ENCODE assay signal across 8 cellular contexts in the genomic region with DNA sequence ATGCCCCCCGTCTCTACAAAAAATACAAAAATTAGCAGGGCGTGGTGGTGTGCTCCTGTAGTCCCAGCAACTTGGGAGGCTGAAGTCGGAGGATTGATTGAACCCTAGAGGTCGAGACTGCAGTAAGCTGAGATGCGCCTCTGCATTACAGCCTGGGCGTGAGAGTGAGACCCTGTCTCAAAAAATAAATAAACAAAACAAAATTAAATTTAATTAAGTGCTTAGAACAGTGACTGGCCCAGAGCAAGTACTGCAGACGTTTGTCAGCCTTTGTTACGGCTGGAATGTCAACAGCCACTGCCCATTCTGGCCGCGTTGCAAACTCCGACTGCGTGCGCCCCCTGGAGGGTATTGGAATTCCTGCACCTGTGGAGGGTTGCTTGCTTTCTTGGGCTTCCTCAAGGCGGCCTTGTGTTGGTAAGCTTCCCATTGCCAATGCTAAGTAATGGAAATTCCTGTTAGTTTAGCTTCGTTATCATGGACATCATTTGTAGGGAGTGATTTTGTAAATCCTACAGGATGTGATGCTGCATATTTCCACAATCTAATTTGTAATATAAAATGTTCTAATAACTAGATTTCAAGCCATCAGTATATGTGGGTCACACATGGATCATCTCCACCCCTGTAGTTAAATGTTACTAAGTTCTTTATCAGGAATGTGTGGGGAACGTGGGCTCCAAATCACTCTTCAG. TPM values are rescaled to one million over a fixed set of nuclear protein-coding genes. Genes with fewer than 3 reads are reported as not detected.
DNase-seq lines count a peak whose midpoint lies in the region; TF ChIP-seq lines count a peak whose summit lies in the region.

No MANE protein-coding gene starts in this region.

- no peak overlapping the region for H3K4me3 Mint-ChIP-seq in activated CD4-positive, alpha-beta memory T cell treated with anti-CD3 and anti-CD28 coated beads for 36 hours

- no peak overlapping the region for H3K27ac Mint-ChIP-seq in activated CD4-positive, alpha-beta memory T cell treated with anti-CD3 and anti-CD28 coated beads for 36 hours

- intact Hi-C loops in activated CD4-positive, alpha-beta memory T cell treated with anti-CD3 and anti-CD28 coated beads for 36 hours (cut with micrococcal nuclease), result loop anchor here (1.0 kb wide), 2 partner anchors 49 to 131 kb away; no protein-coding TSS in a partner anchor

- POLR2A ChIA-PET in activated CD4-positive, alpha-beta memory T cell treated with anti-CD3 and anti-CD28 coated beads for 36 hours (lab: Charles Lee), result no interaction called here

- peak; percentile 93 for TF ChIP-seq CTCF in HFF-Myc (IDR thresholded peaks at IDR 0.05; ENCODE audit: low read depth, low read length, missing control alignments)

- CTCF ChIA-PET in activated CD4-positive, alpha-beta memory T cell treated with anti-CD3 and anti-CD28 coated beads for 36 hours (lab: Charles Lee), result interaction anchor here (0.6 to 11.5 kb wide), 24 partner anchors 9 to 616 kb away, joined by 3 to 185 read pairs (median 4); a partner anchor contains a TSS

- no peaks in the 10 kb centered on the region for H3K4me1 Mint-ChIP-seq in activated CD4-positive, alpha-beta memory T cell treated with anti-CD3 and anti-CD28 coated beads for 36 hours (ENCODE audit: low read depth)

- H3K36me3 Mint-ChIP-seq in activated CD4-positive, alpha-beta memory T cell treated with anti-CD3 and anti-CD28 coated beads for 36 hours, result no peaks in the 10 kb centered on the region

- no peaks in the 10 kb centered on the region for H3K9me3 Mint-ChIP-seq in activated CD4-positive, alpha-beta memory T cell treated with anti-CD3 and anti-CD28 coated beads for 36 hours

- peaks cover 14% of the 10 kb centered on the region for H3K27me3 Mint-ChIP-seq in activated CD4-positive, alpha-beta memory T cell treated with anti-CD3 and anti-CD28 coated beads for 36 hours

- peak; percentile 91 for DNase-seq in DMS 273 (lab: John Stamatoyannopoulos, UW; ENCODE audit: unreplicated experiment)
- peak; percentile 58 for DNase-seq in HFF-Myc (ENCODE audit: extremely low read depth, low read depth)
- DNase-seq in NCI-H774 (lab: John Stamatoyannopoulos, UW), result peak; percentile 57
- peak; percentile 83 for DNase-seq in activated CD4-positive, alpha-beta memory T cell treated with anti-CD3 and anti-CD28 coated beads for 36 hours
- peak; percentile 90 for DNase-seq in ecto neural progenitor cell (ENCODE audit: low spot score)
- DNase-seq in medulla oblongata (ENCODE audit: extremely low spot score), result peak; percentile 88
- DNase-seq in stimulated activated CD8-positive, alpha-beta memory T cell treated with anti-CD3 and anti-CD28 coated beads, Interleukin-15, amount 100 ng/mL, for 4 hours (ENCODE audit: low read depth in 2 of 2), result peak; percentile 27 to 31
- DNase-seq in NCI-H187 treated with DMSO at 0.1 percent for 48 hours (lab: John Stamatoyannopoulos, UW), result no peak

- H3K4me3 ChIP-seq in HFF-Myc (replicated peaks; ENCODE audit: low read depth, low read length), result no peak overlapping the region

RNA-seq across cellular contexts. Expression of a gene that starts 15.9 kb away (rescaled TPM):
- not detected for total RNA-seq in activated CD4-positive, alpha-beta memory T cell treated with anti-CD3 and anti-CD28 coated beads for 36 hours

RNA-seq across cellular contexts. Expression of a gene that starts 19.4 kb away (rescaled TPM):
- total RNA-seq in activated CD4-positive, alpha-beta memory T cell treated with anti-CD3 and anti-CD28 coated beads for 36 hours, result not detected

RNA-seq across cellular contexts. Expression of a gene that starts 58.6 kb away (rescaled TPM):
- total RNA-seq in activated CD4-positive, alpha-beta memory T cell treated with anti-CD3 and anti-CD28 coated beads for 36 hours, result not detected
